23 cellular contexts compared by ENCODE assay signal in the genomic region with DNA sequence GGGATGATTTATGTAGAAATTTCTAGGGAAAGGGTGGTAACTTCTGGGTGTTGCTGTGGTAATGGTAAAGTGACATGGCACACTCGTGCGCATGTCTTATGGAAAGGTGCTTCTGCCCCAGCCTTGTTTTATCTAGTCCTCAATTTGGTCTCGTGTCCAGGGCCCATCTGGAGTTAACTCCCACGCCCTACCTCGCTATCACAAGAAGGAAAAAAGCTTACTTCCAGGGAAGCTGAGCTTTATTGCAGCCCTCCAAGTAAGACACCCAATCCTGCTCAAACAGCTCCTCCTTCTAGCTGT.
"Had no signal": no experiment of that assay in that cellular context is flagged by ENCODE, and none has a peak within 500 bp of the region (broad histone marks: within the 10 kb centered on the region; RNA-seq: fewer than 3 reads in every experiment).

No MANE protein-coding gene starts in this region.

- H3K27ac ChIP-seq: Peyer's patch had no signal

- ATAC-seq: activated T-cell treated with anti-CD3 and anti-CD28 coated beads, Interleukin-2, amount 50 U/mL, for 4 hours; activated T-helper 17 cell treated with anti-CD3 and anti-CD28 coated beads, Interleukin-2, amount 50 U/mL, for 72 hours; T-helper 17 cell; WTC11 had no signal

- H3K36me3 ChIP-seq: Peyer's patch had no signal

- H3K36me3 Mint-ChIP-seq: activated CD4-positive, alpha-beta memory T cell treated with anti-CD3 and anti-CD28 coated beads for 36 hours; activated naive CD4-positive, alpha-beta T cell treated with anti-CD3 and anti-CD28 coated beads, Interleukin-2, amount 10 ng/mL, durations not matched to agents 7 days and 5 days; activated naive CD8-positive, alpha-beta T cell treated with anti-CD3 and anti-CD28 coated beads for 36 hours had no signal

- H3K27ac Mint-ChIP-seq: activated CD4-positive, alpha-beta memory T cell treated with anti-CD3 and anti-CD28 coated beads for 36 hours; activated CD4-positive, alpha-beta T cell treated with anti-CD3 and anti-CD28 coated beads, Interleukin-2, amount 10 ng/mL, durations not matched to agents 24 days and 14 days; activated naive CD4-positive, alpha-beta T cell treated with anti-CD3 and anti-CD28 coated beads, Interleukin-2, amount 10 ng/mL, durations not matched to agents 7 days and 5 days; activated naive CD8-positive, alpha-beta T cell treated with anti-CD3 and anti-CD28 coated beads for 36 hours; activated T-helper 17 cell treated with anti-CD3 and anti-CD28 coated beads, Interleukin-2, amount 50 U/mL, for 72 hours; T-helper 17 cell; WTC11 had no signal

- H3K4me3 Mint-ChIP-seq: activated CD4-positive, alpha-beta memory T cell treated with anti-CD3 and anti-CD28 coated beads for 36 hours; activated CD4-positive, alpha-beta T cell treated with anti-CD3 and anti-CD28 coated beads, Interleukin-2, amount 10 ng/mL, durations not matched to agents 24 days and 14 days; activated naive CD4-positive, alpha-beta T cell treated with anti-CD3 and anti-CD28 coated beads, Interleukin-2, amount 10 ng/mL, durations not matched to agents 7 days and 5 days; activated naive CD8-positive, alpha-beta T cell treated with anti-CD3 and anti-CD28 coated beads for 36 hours; activated T-cell treated with anti-CD3 and anti-CD28 coated beads, Interleukin-2, amount 50 U/mL, for 4 hours; activated T-helper 17 cell treated with anti-CD3 and anti-CD28 coated beads, Interleukin-2, amount 50 U/mL, for 72 hours; T-helper 17 cell; WTC11 had no signal

- H3K9me3 Mint-ChIP-seq: activated CD4-positive, alpha-beta T cell treated with anti-CD3 and anti-CD28 coated beads, Interleukin-2, amount 10 ng/mL, durations not matched to agents 24 days and 14 days had no signal

- H3K27me3 ChIP-seq: Peyer's patch had no signal

- H3K4me1 Mint-ChIP-seq: activated CD4-positive, alpha-beta T cell treated with anti-CD3 and anti-CD28 coated beads, Interleukin-2, amount 10 ng/mL, durations not matched to agents 24 days and 14 days; activated naive CD4-positive, alpha-beta T cell treated with anti-CD3 and anti-CD28 coated beads, Interleukin-2, amount 10 ng/mL, durations not matched to agents 7 days and 5 days; activated naive CD8-positive, alpha-beta T cell treated with anti-CD3 and anti-CD28 coated beads for 36 hours; activated T-helper 17 cell treated with anti-CD3 and anti-CD28 coated beads, Interleukin-2, amount 50 U/mL, for 72 hours; T-helper 17 cell; WTC11 had no signal

- H3K4me1 ChIP-seq: Peyer's patch had no signal

- DNase-seq: activated CD4-positive, alpha-beta memory T cell treated with anti-CD3 and anti-CD28 coated beads for 36 hours; activated CD4-positive, alpha-beta T cell treated with anti-CD3 and anti-CD28 coated beads for 1 hour; activated CD4-positive, alpha-beta T cell treated with anti-CD3 and anti-CD28 coated beads, Interleukin-2, amount 10 ng/mL, durations not matched to agents 24 days and 14 days; activated CD8-positive, alpha-beta memory T cell treated with anti-CD3 and anti-CD28 coated beads for 24 hours; activated gamma-delta T cell treated with Interleukin-2 at 50 U/mL for 16 hours; activated naive CD4-positive, alpha-beta T cell treated with anti-CD3 and anti-CD28 coated beads, Interleukin-2, amount 10 ng/mL, durations not matched to agents 7 days and 5 days; activated naive CD8-positive, alpha-beta T cell treated with anti-CD3 and anti-CD28 coated beads for 36 hours; activated T-cell treated with anti-CD3 and anti-CD28 coated beads, Interleukin-2, amount 50 U/mL, for 4 hours; central memory CD4-positive, alpha-beta T cell; KG1; NCI-H1092; NCI-H1930; NCI-H345; NCI-H510A; NCI-H526 treated with DMSO at 0.1 percent for 48 hours; NCI-H82; Peyer's patch; SHP77; T-helper 17 cell; T-helper 9 cell had no signal

- FAIRE-seq: bronchial epithelial cell had no signal

- H3K27me3 Mint-ChIP-seq: activated CD4-positive, alpha-beta memory T cell treated with anti-CD3 and anti-CD28 coated beads for 36 hours; activated CD4-positive, alpha-beta T cell treated with anti-CD3 and anti-CD28 coated beads, Interleukin-2, amount 10 ng/mL, durations not matched to agents 24 days and 14 days; activated naive CD4-positive, alpha-beta T cell treated with anti-CD3 and anti-CD28 coated beads, Interleukin-2, amount 10 ng/mL, durations not matched to agents 7 days and 5 days; activated naive CD8-positive, alpha-beta T cell treated with anti-CD3 and anti-CD28 coated beads for 36 hours; activated T-helper 17 cell treated with anti-CD3 and anti-CD28 coated beads, Interleukin-2, amount 50 U/mL, for 72 hours; T-helper 17 cell had no signal

- H3K4me3 ChIP-seq: Peyer's patch had no signal
